In the genomic region with DNA sequence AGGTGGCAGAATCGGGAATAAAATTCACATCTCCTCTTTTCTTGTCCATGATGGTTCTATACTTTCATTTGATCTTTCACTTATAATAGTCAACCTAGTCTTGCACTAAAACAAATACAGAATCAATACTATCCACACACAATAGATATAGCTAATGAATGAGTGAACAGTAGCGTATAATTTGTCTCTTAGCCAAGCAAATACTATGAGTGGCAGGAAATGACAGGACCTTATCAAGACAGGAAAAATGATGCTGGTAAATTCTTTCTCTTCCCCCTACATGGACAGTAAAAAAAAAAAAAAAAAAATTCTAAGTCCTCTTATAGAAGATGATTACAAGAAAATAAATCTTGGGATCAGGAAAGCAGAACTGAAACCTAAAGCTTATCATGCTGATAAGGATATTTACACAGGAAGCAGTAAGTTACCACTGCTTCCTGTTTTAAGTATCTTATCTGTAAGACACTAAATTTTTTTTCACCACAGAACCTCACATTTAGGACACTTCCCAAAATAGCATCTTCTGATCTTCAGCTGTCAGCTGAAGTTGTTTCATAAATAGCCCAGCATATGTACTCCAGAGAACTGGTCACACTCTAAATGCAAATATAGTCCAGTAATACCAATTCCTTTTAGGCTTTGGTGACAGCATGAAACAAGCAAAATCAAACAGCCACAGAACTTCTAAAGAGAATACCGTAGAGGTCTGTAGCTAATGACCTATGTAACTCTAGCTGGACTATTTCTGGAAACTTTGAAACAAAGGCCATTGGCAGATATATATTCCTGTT, we compare ENCODE assay signal across 8 cellular contexts. TPM values are rescaled to one million over a fixed set of nuclear protein-coding genes. Genes with fewer than 3 reads are reported as not detected.
DNase-seq lines count a peak whose midpoint lies in the region; ATAC-seq and TF ChIP-seq lines count a peak whose summit lies in the region.

No MANE protein-coding gene starts in this region.

- peak; percentile 98 for ATAC-seq in GM21529 (IDR thresholded peaks at IDR 0.05; ENCODE audit: unreplicated experiment)
- peak; percentile 30 for ATAC-seq in IMR-90 (ENCODE audit: low read depth)

- no peak overlapping the region for H2BK15ac ChIP-seq in IMR-90 (ENCODE audit: low read depth, low read length)

- no peak for TF ChIP-seq RAD21 in IMR-90 (IDR thresholded peaks at IDR 0.05; ENCODE audit: low read length)

- H3K9me3 ChIP-seq in IMR-90 (ENCODE audit: control insufficient read depth, insufficient read depth, low read length) (no peaks in the 10 kb centered on the region), adipocyte (ENCODE audit: control insufficient read depth, low read length) (peaks cover 5% of the 10 kb centered on the region), muscle layer of colon (ENCODE audit: low read length) (no peaks in the 10 kb centered on the region), tibial artery (no peaks in the 10 kb centered on the region)

- H2AK9ac ChIP-seq in IMR-90 (replicated peaks; ENCODE audit: low read depth, low read length, poor library complexity), result no peak overlapping the region

- POLR2A ChIA-PET in IMR-90 (lab: Charles Lee; ENCODE audit: unreplicated experiment), result interaction anchor here (0.6 to 0.9 kb wide), 2 partner anchors 11 to 14 kb away, joined by 3 to 8 read pairs; no protein-coding TSS in a partner anchor

- H3K36me3 Mint-ChIP-seq in CD14-positive monocyte, result no peaks in the 10 kb centered on the region

- no peak overlapping the region for H2BK20ac ChIP-seq in IMR-90 (ENCODE audit: low read depth, low read length)

- dilution Hi-C loops in IMR-90 (cut with HindIII; ENCODE audit: low sequenced_read_pairs, unreplicated experiment), result no loop called here

- no peak overlapping the region for H4K5ac ChIP-seq in IMR-90 (ENCODE audit: low read depth, low read length)

- peaks cover 18% of the 10 kb centered on the region for H3K9me1 ChIP-seq in IMR-90 (ENCODE audit: insufficient read depth, low read length)

- H3K14ac ChIP-seq in IMR-90 (replicated peaks; ENCODE audit: low read depth, low read length), result no peak overlapping the region

- H2BK5ac ChIP-seq in IMR-90 (ENCODE audit: low read depth, low read length, poor library complexity, severe bottlenecking), result peak overlapping the region; percentile 49

- H3K4me1 Mint-ChIP-seq in CD14-positive monocyte, result peaks cover 11% of the 10 kb centered on the region

- H3K79me1 ChIP-seq in IMR-90 (ENCODE audit: low read depth in 1 of 2, low read length in 2 of 2), result peaks cover 5 to 56% of the 10 kb centered on the region in 2 experiments; a peak in 3 of 4 replicates

- TF ChIP-seq CTCF in GM12864 (IDR thresholded peaks at IDR 0.05; ENCODE audit: low read depth, low read length, missing control alignments) (no peak), IMR-90 (conservative IDR thresholded peaks at IDR 0.05; ENCODE audit: low read depth, low read length) (no peak), CD14-positive monocyte (IDR thresholded peaks at IDR 0.05) (no peak), tibial artery (IDR thresholded peaks at IDR 0.05) (no peak)

- H2AFZ ChIP-seq in IMR-90 (replicated peaks; ENCODE audit: low read length, poor library complexity), result no peak overlapping the region

- no peak overlapping the region for H4K8ac ChIP-seq in IMR-90 (ENCODE audit: low read depth in 2 of 2, low read length in 2 of 2)

- peak overlapping the region; percentile 57; the same call in 1 of the 2 replicates for H3K18ac ChIP-seq in IMR-90 (ENCODE audit: low read depth, low read length)

- intact Hi-C loops in IMR-90 (cut with micrococcal nuclease) (no loop called here), CD14-positive monocyte (cut with micrococcal nuclease) (no loop called here), tibial artery (cut with DNase I; ENCODE audit: low total_unique reads) (no loop called here)

- H3K4me1 ChIP-seq in IMR-90 (ENCODE audit: control insufficient read depth, insufficient read depth, low read length) (peaks cover 18% of the 10 kb centered on the region), adipocyte (ENCODE audit: control insufficient read depth, insufficient read depth, low read length) (peaks cover 19% of the 10 kb centered on the region), muscle layer of colon (ENCODE audit: insufficient read depth, low read length) (peaks cover 42% of the 10 kb centered on the region), tibial artery (peaks cover 0 to 36% (median 17%) of the 10 kb centered on the region in 4 donors)

- H4K20me1 ChIP-seq in IMR-90 (ENCODE audit: insufficient read depth, low read length), result peaks cover 87% of the 10 kb centered on the region

- no TSS peak for BruUV-seq in IMR-90 (replicated peaks; lab: Mats Ljungman, UMichigan)

- no peak overlapping the region for H4K91ac ChIP-seq in IMR-90 (ENCODE audit: insufficient read depth, low read depth, low read length)

- in situ Hi-C loops in IMR-90 (cut with MboI; ENCODE audit: low sequenced_read_pairs), result no loop called here

- WGBS in IMR-90 (ENCODE audit: extremely low coverage in 2 of 2, insufficient read length in 1 of 2), 2 experiments, result no CpG with 5 or more reads among the region's 3 CpGs

- H3K9me3 Mint-ChIP-seq in CD14-positive monocyte, result peaks cover 5 to 13% (median 7%) of the 10 kb centered on the region in 7 donors

- H2AK5ac ChIP-seq in IMR-90 (ENCODE audit: low read depth, low read length), result no peak overlapping the region

- H3K9ac ChIP-seq in IMR-90 (ENCODE audit: low read depth, low read length), result no peak overlapping the region
- peak overlapping the region; percentile 46 for H3K9ac ChIP-seq in adipocyte (ENCODE audit: low read length)
- no peak overlapping the region for H3K9ac ChIP-seq in muscle layer of colon (ENCODE audit: low read length)

- H3K27me3 Mint-ChIP-seq in CD14-positive monocyte (ENCODE audit: low read depth in 3 of 3), result peaks cover 7 to 9% (median 7%) of the 10 kb centered on the region in 3 donors

- H3K4me2 ChIP-seq in IMR-90 (ENCODE audit: low read depth, low read length), result peak overlapping the region; percentile 67

- no peak overlapping the region for H3K27ac ChIP-seq in IMR-90 (ENCODE audit: insufficient read depth, low read length)
- peak overlapping the region; percentile 19 for H3K27ac ChIP-seq in muscle layer of colon (ENCODE audit: low read depth, low read length)
- no peak overlapping the region for H3K27ac ChIP-seq in tibial artery

- no peak overlapping the region for H3K27ac Mint-ChIP-seq in CD14-positive monocyte

- H3K4me3 ChIP-seq in GM12864 (ENCODE audit: low read depth, low read length) (no peak overlapping the region), IMR-90 (ENCODE audit: insufficient read depth, low read depth, low read length) (no peak overlapping the region; the same call in 1 of the 2 replicates), adipocyte (ENCODE audit: low read length) (peak overlapping the region; percentile 31), muscle layer of colon (ENCODE audit: low read depth in 1 of 2, low read length in 2 of 2) (no peak overlapping the region), tibial artery (no peak overlapping the region)

- peaks cover 32% of the 10 kb centered on the region for H3K36me3 ChIP-seq in IMR-90 (ENCODE audit: control insufficient read depth, insufficient read depth, low read length)
- H3K36me3 ChIP-seq in adipocyte (ENCODE audit: control insufficient read depth, insufficient read depth, low read length, severe bottlenecking), result peaks cover 29% of the 10 kb centered on the region
- peaks cover 11% of the 10 kb centered on the region for H3K36me3 ChIP-seq in muscle layer of colon (ENCODE audit: insufficient read depth, low read length)
- H3K36me3 ChIP-seq in tibial artery, result peaks cover 12 to 25% (median 18%) of the 10 kb centered on the region in 3 donors

- CTCF ChIA-PET in IMR-90 (lab: Yijun Ruan, JAX), result interaction anchor here (1.1 to 1.2 kb wide), 2 partner anchors 11 to 332 kb away, joined by 3 read pairs; no protein-coding TSS in a partner anchor

- no peak overlapping the region for H3K4ac ChIP-seq in IMR-90 (ENCODE audit: low read depth, low read length)

- no peak overlapping the region for H3K56ac ChIP-seq in IMR-90 (ENCODE audit: extremely low read depth, insufficient read depth, low read length)

- H3K27me3 ChIP-seq in IMR-90 (ENCODE audit: control insufficient read depth, insufficient read depth, low read length) (no peaks in the 10 kb centered on the region), adipocyte (replicated peaks; ENCODE audit: control insufficient read depth, insufficient read depth, low read length) (no peaks in the 10 kb centered on the region), muscle layer of colon (ENCODE audit: control insufficient read depth in 1 of 2, insufficient read depth in 2 of 2, low read length in 2 of 2) (no peaks in the 10 kb centered on the region), tibial artery (no peaks in the 10 kb centered on the region)

- no peak for TF ChIP-seq POLR2A in IMR-90 (IDR thresholded peaks at IDR 0.05; ENCODE audit: low read depth, low read length)

- no peak overlapping the region for H3K23ac ChIP-seq in IMR-90 (ENCODE audit: low read depth, low read length)

- no peak overlapping the region for H3K4me3 Mint-ChIP-seq in CD14-positive monocyte

- H2BK120ac ChIP-seq in IMR-90 (ENCODE audit: low read depth, low read length), result no peak overlapping the region

- DNase-seq in GM12864 (ENCODE audit: low read depth), result peak; percentile 80
- peak; percentile 69 for DNase-seq in IMR-90
- no peak for DNase-seq in adipocyte (ENCODE audit: low read depth)
- no peak for DNase-seq in CD14-positive monocyte (ENCODE audit: low spot score)
- DNase-seq in SK-N-DZ (ENCODE audit: low spot score), result no peak
- no peak for DNase-seq in tibial artery

TF ChIP-seq in IMR-90, 13 proteins besides CTCF, POLR2A, EP300 and RAD21:
- TF ChIP-seq BHLHE40 (IDR thresholded peaks at IDR 0.05; ENCODE audit: low read depth, low read length), result no peak
- no peak for TF ChIP-seq SMC3 (IDR thresholded peaks at IDR 0.05; ENCODE audit: low read depth, low read length)
- 0 out of 2 replicates have a peak, but pooled peaks have one; percentile 10 for TF ChIP-seq MAFK (IDR thresholded peaks at IDR 0.05; ENCODE audit: low read depth, low read length)
- TF ChIP-seq FOS (IDR thresholded peaks at IDR 0.05; ENCODE audit: low read depth, low read length), result no peak
- TF ChIP-seq CHD1 (IDR thresholded peaks at IDR 0.05; ENCODE audit: low read depth, low read length), result no peak
- no peak for TF ChIP-seq NFE2L2 (IDR thresholded peaks at IDR 0.05; ENCODE audit: low read depth, low read length)

RNA-seq across cellular contexts. Expression of a gene that starts 27.0 kb away (rescaled TPM):
- total RNA-seq in IMR-90 (2012; rRNA removed), result 21.1 and 29.4 TPM in 2 replicates
- polyA plus RNA-seq in IMR-90 (2012; rRNA removed), result 37.1 and 44.5 TPM in 2 replicates
- polyA plus RNA-seq in IMR-90 (2012; cell fraction: cytosol; rRNA removed), result 15.4 and 40.6 TPM in 2 replicates
- polyA plus RNA-seq in IMR-90 (2012; cell fraction: nucleus; rRNA removed; ENCODE audit: low replicate concordance), result 20.3 and 39.6 TPM in 2 replicates
- under 1 TPM in 1 of 2 donors, not detected in 1; 0.10 TPM for polyA plus RNA-seq in CD14-positive monocyte
- polyA plus RNA-seq in SK-N-DZ (2014; cell fraction: cytosol; rRNA removed), result 2.2 and 2.5 TPM in 2 replicates
- polyA plus RNA-seq in SK-N-DZ (2014; cell fraction: nucleus; rRNA removed), result 0.96 and 1.3 TPM in 2 replicates

Comparison
In these comparisons a context has a peak if more than half of its experiments do, and no peak if none do; other contexts are left out.
1. DNase-seq: peak in GM12864 (single experiment) and IMR-90 (single experiment); none in adipocyte (single experiment), CD14-positive monocyte (single experiment), SK-N-DZ (single experiment) and tibial artery (0 of 2).
2. RNA of a gene that starts 27.0 kb away (polyA plus RNA-seq): 15.4 to 44.5 TPM in IMR-90; 0.10 TPM in CD14-positive monocyte; every median in the first group is over 10 times any median in the second.